10 cellular contexts compared by ENCODE assay signal in the genomic region with DNA sequence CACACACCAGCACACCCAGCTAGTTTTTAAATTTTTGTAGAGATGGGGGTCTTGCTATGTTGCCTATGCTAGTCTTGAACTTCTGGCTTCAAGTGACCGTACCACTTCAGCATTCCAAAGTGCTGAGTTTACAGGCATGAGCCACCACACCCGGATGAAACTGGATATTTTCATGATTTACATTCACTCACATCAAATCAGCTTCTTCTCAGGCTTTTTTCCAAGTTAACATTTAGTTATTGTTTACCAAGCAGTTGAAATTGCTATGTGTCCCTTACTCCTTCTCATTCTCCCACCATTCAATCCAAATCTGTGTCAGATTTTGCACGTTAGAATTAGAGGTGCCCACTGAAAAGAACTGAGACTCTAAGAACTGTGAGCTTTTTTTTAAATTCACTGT. TPM values are rescaled to one million over a fixed set of nuclear protein-coding genes. Genes with fewer than 3 reads are reported as not detected.
A peak's percentile ranks its signal among the peaks of the same experiment; 100 is the strongest.
DNase-seq lines count a peak whose midpoint lies in the region; ATAC-seq and TF ChIP-seq lines count a peak whose summit lies in the region.
"Had no signal": no experiment of that assay in that cellular context is flagged by ENCODE, and none has a peak within 500 bp of the region (broad histone marks: within the 10 kb centered on the region; RNA-seq: fewer than 3 reads in every experiment).

No MANE protein-coding gene starts in this region.

- DNase-seq in DMS53 (lab: John Stamatoyannopoulos, UW) = peak; percentile 13
- DNase-seq in DMS53 treated with DMSO at 0.1 percent for 48 hours (lab: John Stamatoyannopoulos, UW; ENCODE audit: unreplicated experiment) = no peak
- DNase-seq in activated T-helper 1 cell treated with anti-CD3 and anti-CD28 coated beads, Interleukin-12 subunit alpha, Interleukin-12 subunit beta, Interleukin-2, Interleukin-4 antibody, amounts not matched to agents 30 ng/mL and 10 ng/mL and 1 ng/mL, durations not matched to agents 14 hours and 24 hours and 36 hours (ENCODE audit: low spot score) = no peak
- no peak for DNase-seq in NCI-H187 treated with DMSO at 0.1 percent for 48 hours (lab: John Stamatoyannopoulos, UW)
- DNase-seq in SIG-M5 treated with dmso at 0.1 percent for 504 hours (lab: John Stamatoyannopoulos, UW; ENCODE audit: unreplicated experiment) = no peak
- DNase-seq: 8988T; stimulated activated CD4-positive, alpha-beta T cell treated with anti-CD3 and anti-CD28 coated beads, Interleukin-2, amount 100 ng/mL, for 24 hours had no signal

- TF ChIP-seq POLR2A in gastroesophageal sphincter (IDR thresholded peaks at IDR 0.05) = no peak

- peaks cover 0 to 21% of the 10 kb centered on the region in 2 donors for H3K36me3 ChIP-seq in gastroesophageal sphincter
- peaks cover 0 to 12% (median 4%) of the 10 kb centered on the region in 5 donors for H3K36me3 ChIP-seq in subcutaneous abdominal adipose tissue (ENCODE audit: control insufficient read depth in 5 of 5, insufficient read depth in 5 of 5, low read length in 5 of 5)

- peaks cover 16% of the 10 kb centered on the region for H3K4me1 Mint-ChIP-seq in activated T-helper 1 cell treated with anti-CD3 and anti-CD28 coated beads, Interleukin-12 subunit alpha, Interleukin-12 subunit beta, Interleukin-2, Interleukin-4 antibody, amounts not matched to agents 30 ng/mL and 10 ng/mL and 1 ng/mL, durations not matched to agents 14 hours and 24 hours and 36 hours (ENCODE audit: low read depth)

- H3K4me1 ChIP-seq in gastroesophageal sphincter (peaks cover 0 to 24% (median 11%) of the 10 kb centered on the region in 3 donors), subcutaneous abdominal adipose tissue (ENCODE audit: control insufficient read depth in 5 of 5, insufficient read depth in 5 of 5, low read length in 5 of 5) (peaks cover 0 to 26% (median 6%) of the 10 kb centered on the region in 5 donors)

- H3K4me3 Mint-ChIP-seq in activated T-helper 1 cell treated with anti-CD3 and anti-CD28 coated beads, Interleukin-12 subunit alpha, Interleukin-12 subunit beta, Interleukin-2, Interleukin-4 antibody, amounts not matched to agents 30 ng/mL and 10 ng/mL and 1 ng/mL, durations not matched to agents 14 hours and 24 hours and 36 hours = no peak overlapping the region

- H3K27ac ChIP-seq in gastroesophageal sphincter (peak overlapping the region in 3 of 4 donors; percentile 68 to 79 (median 76)), subcutaneous abdominal adipose tissue (ENCODE audit: low read depth, low read length) (peak overlapping the region; percentile 39)

- H3K4me3 ChIP-seq in gastroesophageal sphincter (no peak overlapping the region), subcutaneous abdominal adipose tissue (ENCODE audit: low read depth in 1 of 5, low read length in 5 of 5) (no peak overlapping the region)

- H3K36me3 Mint-ChIP-seq in activated T-helper 1 cell treated with anti-CD3 and anti-CD28 coated beads, Interleukin-12 subunit alpha, Interleukin-12 subunit beta, Interleukin-2, Interleukin-4 antibody, amounts not matched to agents 30 ng/mL and 10 ng/mL and 1 ng/mL, durations not matched to agents 14 hours and 24 hours and 36 hours (ENCODE audit: low read depth) = peaks cover 5% of the 10 kb centered on the region

- 25 to 40% methylated on average over 2 to 3 of the region's 3 CpGs for WGBS in gastroesophageal sphincter (ENCODE audit: low coverage in 1 of 2), 2 donors

- H3K27ac Mint-ChIP-seq in activated T-helper 1 cell treated with anti-CD3 and anti-CD28 coated beads, Interleukin-12 subunit alpha, Interleukin-12 subunit beta, Interleukin-2, Interleukin-4 antibody, amounts not matched to agents 30 ng/mL and 10 ng/mL and 1 ng/mL, durations not matched to agents 14 hours and 24 hours and 36 hours = peak overlapping the region; percentile 50

- no peak for TF ChIP-seq EP300 in gastroesophageal sphincter (IDR thresholded peaks at IDR 0.05)

- H3K27me3 ChIP-seq in gastroesophageal sphincter (no peaks in the 10 kb centered on the region), subcutaneous abdominal adipose tissue (ENCODE audit: control insufficient read depth in 5 of 5, insufficient read depth in 4 of 5, low read length in 5 of 5) (no peaks in the 10 kb centered on the region)

- no peaks in the 10 kb centered on the region for H3K27me3 Mint-ChIP-seq in activated T-helper 1 cell treated with anti-CD3 and anti-CD28 coated beads, Interleukin-12 subunit alpha, Interleukin-12 subunit beta, Interleukin-2, Interleukin-4 antibody, amounts not matched to agents 30 ng/mL and 10 ng/mL and 1 ng/mL, durations not matched to agents 14 hours and 24 hours and 36 hours (ENCODE audit: insufficient read depth)

- intact Hi-C loops in activated T-helper 1 cell treated with anti-CD3 and anti-CD28 coated beads, Interleukin-12 subunit alpha, Interleukin-12 subunit beta, Interleukin-2, Interleukin-4 antibody, amounts not matched to agents 30 ng/mL and 10 ng/mL and 1 ng/mL, durations not matched to agents 14 hours and 24 hours and 36 hours (cut with micrococcal nuclease) = loop anchor here (1.0 kb wide), 1 partner anchor 36 kb away; the partner anchor contains the start of gene GON4L

- no peak for TF ChIP-seq CTCF in gastroesophageal sphincter (IDR thresholded peaks at IDR 0.05)

- no peaks in the 10 kb centered on the region for H3K9me3 Mint-ChIP-seq in activated T-helper 1 cell treated with anti-CD3 and anti-CD28 coated beads, Interleukin-12 subunit alpha, Interleukin-12 subunit beta, Interleukin-2, Interleukin-4 antibody, amounts not matched to agents 30 ng/mL and 10 ng/mL and 1 ng/mL, durations not matched to agents 14 hours and 24 hours and 36 hours

- no peaks in the 10 kb centered on the region for H3K9me3 ChIP-seq in gastroesophageal sphincter
- no peaks in the 10 kb centered on the region for H3K9me3 ChIP-seq in subcutaneous abdominal adipose tissue (ENCODE audit: control insufficient read depth in 5 of 5, low read length in 5 of 5)

- peak overlapping the region in 1 of 5 donors; percentile 26 for H3K9ac ChIP-seq in subcutaneous abdominal adipose tissue (ENCODE audit: low read length in 5 of 5)

- ATAC-seq in gastroesophageal sphincter (no peak), HG03460 (IDR thresholded peaks at IDR 0.05; ENCODE audit: unreplicated experiment) (no peak)

RNA-seq across cellular contexts. Expression of gene RIT1, which starts 18.3 kb away (rescaled TPM):
- total RNA-seq in activated T-helper 1 cell treated with anti-CD3 and anti-CD28 coated beads, Interleukin-12 subunit alpha, Interleukin-12 subunit beta, Interleukin-2, Interleukin-4 antibody, amounts not matched to agents 30 ng/mL and 10 ng/mL and 1 ng/mL, durations not matched to agents 14 hours and 24 hours and 36 hours = 20.2 and 22.3 TPM in 2 replicates
- total RNA-seq in gastroesophageal sphincter = 10 to 100 TPM; 25.0 to 37.1 (median 30.0) TPM

RNA-seq across cellular contexts. Expression of gene SYT11, which starts 33.4 kb away (rescaled TPM):
- total RNA-seq in activated T-helper 1 cell treated with anti-CD3 and anti-CD28 coated beads, Interleukin-12 subunit alpha, Interleukin-12 subunit beta, Interleukin-2, Interleukin-4 antibody, amounts not matched to agents 30 ng/mL and 10 ng/mL and 1 ng/mL, durations not matched to agents 14 hours and 24 hours and 36 hours = 25.7 and 26.8 TPM in 2 replicates
- 10 to 100 TPM; 10.4 to 25.7 (median 19.7) TPM for total RNA-seq in gastroesophageal sphincter

RNA-seq across cellular contexts. Expression of gene GON4L, which starts 35.8 kb away (rescaled TPM):
- total RNA-seq in activated T-helper 1 cell treated with anti-CD3 and anti-CD28 coated beads, Interleukin-12 subunit alpha, Interleukin-12 subunit beta, Interleukin-2, Interleukin-4 antibody, amounts not matched to agents 30 ng/mL and 10 ng/mL and 1 ng/mL, durations not matched to agents 14 hours and 24 hours and 36 hours = 66.7 and 70.0 TPM in 2 replicates
- 10 to 100 TPM; 16.6 to 55.1 (median 35.9) TPM for total RNA-seq in gastroesophageal sphincter

RNA-seq across cellular contexts. Expression of gene KHDC4, which starts 41.4 kb away (rescaled TPM):
- 80.1 and 81.8 TPM in 2 replicates for total RNA-seq in activated T-helper 1 cell treated with anti-CD3 and anti-CD28 coated beads, Interleukin-12 subunit alpha, Interleukin-12 subunit beta, Interleukin-2, Interleukin-4 antibody, amounts not matched to agents 30 ng/mL and 10 ng/mL and 1 ng/mL, durations not matched to agents 14 hours and 24 hours and 36 hours
- 10 to 100 TPM; 20.4 to 57.4 (median 34.6) TPM for total RNA-seq in gastroesophageal sphincter

RNA-seq across cellular contexts. Expression of gene RXFP4, which starts 48.6 kb away (rescaled TPM):
- total RNA-seq in activated T-helper 1 cell treated with anti-CD3 and anti-CD28 coated beads, Interleukin-12 subunit alpha, Interleukin-12 subunit beta, Interleukin-2, Interleukin-4 antibody, amounts not matched to agents 30 ng/mL and 10 ng/mL and 1 ng/mL, durations not matched to agents 14 hours and 24 hours and 36 hours = 0.16 TPM in 1 of 2 replicates, not detected in the other
- under 1 TPM in 1 of 4 donors, not detected in 3; 0.27 TPM for total RNA-seq in gastroesophageal sphincter
